ENCODE assay signal across 9 cellular contexts in the genomic region with DNA sequence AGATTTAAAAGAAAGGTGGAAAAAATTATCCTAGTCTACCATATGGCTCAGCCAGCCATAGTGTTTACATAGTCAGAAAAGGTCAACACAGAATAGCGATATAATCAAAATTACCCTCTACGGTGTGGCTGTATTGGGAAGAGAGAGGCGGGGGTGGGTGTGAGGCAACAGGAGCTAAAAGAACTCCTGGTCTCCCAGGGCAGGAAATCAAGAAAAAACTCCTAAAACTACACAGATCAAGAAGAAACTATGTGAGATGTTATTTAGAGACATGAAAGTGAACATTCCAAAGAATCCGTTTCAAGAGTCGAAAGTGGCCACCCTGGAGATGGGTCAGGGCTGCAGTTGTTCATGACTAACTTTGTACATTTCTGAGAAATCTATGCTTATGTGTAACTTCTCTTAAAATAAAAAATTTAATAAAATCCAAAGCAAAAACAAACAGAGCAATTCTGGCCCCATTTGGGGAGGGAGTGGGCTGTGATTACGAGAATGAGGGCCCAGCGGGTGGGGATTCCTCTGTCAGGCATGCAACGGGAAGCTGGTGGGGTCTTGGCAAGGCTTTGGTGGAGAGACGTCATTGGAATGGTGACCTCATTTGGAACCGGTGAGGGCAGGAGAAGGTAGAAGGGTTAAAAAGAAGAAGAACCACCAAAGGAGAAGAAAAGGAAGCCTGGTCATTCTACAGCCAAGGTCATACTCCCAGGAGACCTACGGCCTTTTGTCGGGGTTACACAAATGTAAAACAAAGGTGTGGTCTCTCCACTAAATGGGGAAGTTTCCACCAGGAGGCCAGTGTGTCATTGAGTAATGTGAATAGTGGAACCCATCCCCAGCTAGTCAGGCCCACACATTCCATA.
DNase-seq lines count a peak whose midpoint lies in the region; ATAC-seq and TF ChIP-seq lines count a peak whose summit lies in the region.
"Had no signal": no experiment of that assay in that cellular context is flagged by ENCODE, and none has a peak within 500 bp of the region (broad histone marks: within the 10 kb centered on the region; RNA-seq: fewer than 3 reads in every experiment).

No MANE protein-coding gene starts in this region.

- intact Hi-C loops in thyroid gland (cut with DNase I), result no loop called here

- WGBS in thyroid gland, 2 donors, result 72 to 83% methylated on average over 12 of the region's 12 CpGs

- peak; percentile 25 for DNase-seq in ELF-1 (ENCODE audit: low read depth, low spot score)
- DNase-seq in NCI-H146 (lab: John Stamatoyannopoulos, UW), result peak; percentile 10
- DNase-seq in omental fat pad (ENCODE audit: low spot score), result no peak
- no peak for DNase-seq in DMS79 treated with DMSO at 0.1 percent for 48 hours (lab: John Stamatoyannopoulos, UW)
- no peak for DNase-seq in retina
- DNase-seq in thyroid gland, result no peak
- DNase-seq in cortex of kidney (lab: John Stamatoyannopoulos, UW), result no peak
- DNase-seq: GOT3 had no signal

- H3K27me3 ChIP-seq in thyroid gland, result no peaks in the 10 kb centered on the region

- peak; percentile 76 for ATAC-seq in omental fat pad (ENCODE audit: low FRiP score)

- no peak for TF ChIP-seq POLR2A in thyroid gland (IDR thresholded peaks at IDR 0.05)

- H3K4me3 ChIP-seq in thyroid gland (replicated peaks in 1 of 3), result no peak overlapping the region

- no peaks in the 10 kb centered on the region for H3K36me3 ChIP-seq in thyroid gland

- H3K4me1 ChIP-seq in thyroid gland, result peaks cover 0 to 31% of the 10 kb centered on the region in 2 donors

- H3K9me3 ChIP-seq in thyroid gland, result no peaks in the 10 kb centered on the region

- TF ChIP-seq CTCF in omental fat pad (IDR thresholded peaks at IDR 0.05), result no peak
- no peak for TF ChIP-seq CTCF in thyroid gland (IDR thresholded peaks at IDR 0.05)

- peak overlapping the region; percentile 80 for H3K27ac ChIP-seq in cingulate gyrus (ENCODE audit: low read depth, low read length)
- H3K27ac ChIP-seq in thyroid gland, result peak overlapping the region in 1 of 3 donors; percentile 58

Comparison
In these comparisons a context has a peak if more than half of its experiments do, and no peak if none do; other contexts are left out.
1. DNase-seq: peak in ELF-1 (single experiment) and NCI-H146 (single experiment); none in omental fat pad (single experiment), DMS79 treated with DMSO at 0.1 percent for 48 hours (single experiment), retina (single experiment), thyroid gland (0 of 2) and cortex of kidney (single experiment).